11 cellular contexts compared by ENCODE assay signal in genomic region chr20:53181866-53182376, GRCh38.
"Had no signal": no experiment of that assay in that cellular context is flagged by ENCODE, and none has a peak within 500 bp of the region (broad histone marks: within the 10 kb centered on the region; RNA-seq: fewer than 3 reads in every experiment).

No MANE protein-coding gene starts in this region.

- H3K27ac ChIP-seq: GM23248 had no signal

- H3K4me1 ChIP-seq: HAP-1 had no signal

- FAIRE-seq: H1, H54 had no signal

- H3K9ac ChIP-seq: GM23248 had no signal

- DNase-seq: GM23248, GOT3, H7, H9, HCEC 1CT, HFFc6 had no signal

- H3K9me3 ChIP-seq: HAP-1 had no signal

- H2AFZ ChIP-seq: GM23248, GM23338 had no signal

- H3K36me3 ChIP-seq: HAP-1 had no signal

- ATAC-seq: GM23338, HCT116 had no signal

- H3K4me2 ChIP-seq: GM23338 had no signal

- H3K4me3 ChIP-seq: GM23248, GM23338, HAP-1 had no signal
